21 cellular contexts compared by ENCODE assay signal in genomic region chr12:21478756-21479455, GRCh38. TPM values are rescaled to one million over a fixed set of nuclear protein-coding genes. Genes with fewer than 3 reads are reported as not detected.
DNase-seq lines count a peak whose midpoint lies in the region; ATAC-seq and TF ChIP-seq lines count a peak whose summit lies in the region.
"Had no signal": no experiment of that assay in that cellular context is flagged by ENCODE, and none has a peak within 500 bp of the region (broad histone marks: within the 10 kb centered on the region; RNA-seq: fewer than 3 reads in every experiment).

No MANE protein-coding gene starts in this region.

- DNase-seq in CMK (ENCODE audit: low read depth) (peak; percentile 58), Kasumi-1 (lab: John Stamatoyannopoulos, UW) (peak; percentile 59 to 73), SJCRH30 (peak; percentile 31 to 39), dermis blood vessel endothelial cell (peak; percentile 11), esophagus squamous epithelium (lab: John Stamatoyannopoulos, UW) (no peak), NCI-H1048 (lab: John Stamatoyannopoulos, UW) (no peak)
- DNase-seq: BE2C; Caco-2; CD4-positive, CD25-positive, alpha-beta regulatory T cell; DMS153; Karpas-422; NCI-H1436 treated with DMSO at 0.1 percent for 48 hours; NCI-H2029; NCI-H345; NCI-H524 treated with DMSO at 0.1 percent for 48 hours; PC-3; RPMI8226; SHP77 treated with DMSO at 0.1 percent for 48 hours had no signal

- H3K27me3 ChIP-seq in SJCRH30 (no peaks in the 10 kb centered on the region), esophagus squamous epithelium (no peaks in the 10 kb centered on the region)
- H3K27me3 ChIP-seq: BE2C had no signal

- H3K9me3 ChIP-seq in SJCRH30 (replicated peaks) = no peaks in the 10 kb centered on the region
- no peaks in the 10 kb centered on the region for H3K9me3 ChIP-seq in esophagus squamous epithelium
- H3K9me3 ChIP-seq: BE2C, Caco-2 had no signal

- intact Hi-C loops in esophagus squamous epithelium (cut with DNase I) = no loop called here

- H3K4me3 ChIP-seq in SJCRH30 (no peak overlapping the region), esophagus squamous epithelium (no peak overlapping the region)

- peak overlapping the region; percentile 9; the same call in 1 of the 2 replicates for H3K27ac ChIP-seq in SJCRH30
- H3K27ac ChIP-seq in esophagus squamous epithelium = no peak overlapping the region

- no peak for ATAC-seq in HG02759 (IDR thresholded peaks at IDR 0.05; ENCODE audit: unreplicated experiment)
- no peak for ATAC-seq in GM21619 (IDR thresholded peaks at IDR 0.05; ENCODE audit: unreplicated experiment)
- ATAC-seq: PC-3, SK-N-SH treated with all-trans-retinoic acid at 6 μM for 48 hours had no signal

- WGBS in esophagus squamous epithelium, 2 donors = 79 to 89% methylated on average over 10 of the region's 10 CpGs

- H3K4me1 ChIP-seq in SJCRH30 (peaks cover 4% of the 10 kb centered on the region; the same call in 1 of the 2 replicates), esophagus squamous epithelium (no peaks in the 10 kb centered on the region)
- H3K4me1 ChIP-seq: BE2C, Caco-2 had no signal

- H3K36me3 ChIP-seq in SJCRH30 (peaks cover 35% of the 10 kb centered on the region), esophagus squamous epithelium (peaks cover 0 to 94% (median 20%) of the 10 kb centered on the region in 3 donors)

- no peak for TF ChIP-seq POLR2A in esophagus squamous epithelium (IDR thresholded peaks at IDR 0.05)

- no peak for TF ChIP-seq CTCF in esophagus squamous epithelium (IDR thresholded peaks at IDR 0.05)

RNA-seq across cellular contexts. Expression of gene RECQL, which starts 22.5 kb away (rescaled TPM):
- total RNA-seq in SJCRH30 (2014; rRNA removed; shearing (Covaris generic)) = 44.7 and 49.7 TPM in 2 replicates
- total RNA-seq in dermis blood vessel endothelial cell = 130 and 164 TPM in 2 replicates
- total RNA-seq in esophagus squamous epithelium = 10 to 100 TPM; 10.0 to 36.5 (median 25.6) TPM

RNA-seq across cellular contexts. Expression of gene GOLT1B, which starts 22.7 kb away (rescaled TPM):
- 38.8 and 45.9 TPM in 2 replicates for total RNA-seq in SJCRH30 (2014; rRNA removed; shearing (Covaris generic))
- 25.1 and 27.9 TPM in 2 replicates for total RNA-seq in dermis blood vessel endothelial cell
- total RNA-seq in esophagus squamous epithelium = 10 to 100 TPM; 12.1 to 20.4 (median 17.1) TPM

RNA-seq across cellular contexts. Expression of gene PYROXD1, which starts 41.5 kb away (rescaled TPM):
- 5.5 and 7.8 TPM in 2 replicates for total RNA-seq in SJCRH30 (2014; rRNA removed; shearing (Covaris generic))
- total RNA-seq in dermis blood vessel endothelial cell (7.0 and 15.0 TPM in 2 replicates), esophagus squamous epithelium (10 to 100 TPM in 3 of 4 donors, 1 to 10 TPM in 1; 8.5 to 23.1 (median 17.7) TPM)

RNA-seq across cellular contexts. Expression of gene SPX, which starts 47.2 kb away (rescaled TPM):
- total RNA-seq in SJCRH30 (2014; rRNA removed; shearing (Covaris generic)) = 3.5 and 7.4 TPM in 2 replicates
- 0.05 and 0.51 TPM in 2 replicates for total RNA-seq in dermis blood vessel endothelial cell
- not detected for total RNA-seq in esophagus squamous epithelium

Comparison
In these comparisons a context has a peak if more than half of its experiments do, and no peak if none do; other contexts are left out.
1. DNase-seq: peak in CMK (single experiment), Kasumi-1 (2 of 2), SJCRH30 (2 of 2) and dermis blood vessel endothelial cell (single experiment); none in esophagus squamous epithelium (single experiment) and NCI-H1048 (single experiment).